In the genomic region with DNA sequence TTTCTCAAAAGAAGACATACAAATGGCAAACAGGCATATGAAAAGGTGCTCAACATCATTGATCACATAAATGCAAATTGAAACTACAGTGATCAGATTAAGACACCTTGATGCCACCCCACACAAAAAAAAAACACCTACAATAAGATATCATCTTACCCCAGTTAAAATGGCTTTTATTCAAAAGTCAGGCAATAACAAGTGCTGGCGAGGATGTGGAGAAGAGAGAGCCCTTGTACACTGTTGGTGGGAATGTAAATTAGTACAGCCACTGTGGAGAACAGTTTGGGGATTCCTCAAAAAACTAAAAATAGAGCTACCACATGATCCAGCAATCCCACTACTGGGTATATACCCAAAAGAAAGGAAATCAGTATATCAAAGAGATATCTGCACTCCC, we compare ENCODE assay signal across 2 cellular contexts. TPM values are rescaled to one million over a fixed set of nuclear protein-coding genes. Genes with fewer than 3 reads are reported as not detected.
"Had no signal": no experiment of that assay in that cellular context is flagged by ENCODE, and none has a peak within 500 bp of the region (broad histone marks: within the 10 kb centered on the region; RNA-seq: fewer than 3 reads in every experiment).

No MANE protein-coding gene starts in this region.

RNA-seq across cellular contexts. Expression of a gene that starts 12.8 kb away (rescaled TPM):
- total RNA-seq: G401, GM12878 had no signal
- polyA plus RNA-seq: GM12878 had no signal
